In the genomic region with DNA sequence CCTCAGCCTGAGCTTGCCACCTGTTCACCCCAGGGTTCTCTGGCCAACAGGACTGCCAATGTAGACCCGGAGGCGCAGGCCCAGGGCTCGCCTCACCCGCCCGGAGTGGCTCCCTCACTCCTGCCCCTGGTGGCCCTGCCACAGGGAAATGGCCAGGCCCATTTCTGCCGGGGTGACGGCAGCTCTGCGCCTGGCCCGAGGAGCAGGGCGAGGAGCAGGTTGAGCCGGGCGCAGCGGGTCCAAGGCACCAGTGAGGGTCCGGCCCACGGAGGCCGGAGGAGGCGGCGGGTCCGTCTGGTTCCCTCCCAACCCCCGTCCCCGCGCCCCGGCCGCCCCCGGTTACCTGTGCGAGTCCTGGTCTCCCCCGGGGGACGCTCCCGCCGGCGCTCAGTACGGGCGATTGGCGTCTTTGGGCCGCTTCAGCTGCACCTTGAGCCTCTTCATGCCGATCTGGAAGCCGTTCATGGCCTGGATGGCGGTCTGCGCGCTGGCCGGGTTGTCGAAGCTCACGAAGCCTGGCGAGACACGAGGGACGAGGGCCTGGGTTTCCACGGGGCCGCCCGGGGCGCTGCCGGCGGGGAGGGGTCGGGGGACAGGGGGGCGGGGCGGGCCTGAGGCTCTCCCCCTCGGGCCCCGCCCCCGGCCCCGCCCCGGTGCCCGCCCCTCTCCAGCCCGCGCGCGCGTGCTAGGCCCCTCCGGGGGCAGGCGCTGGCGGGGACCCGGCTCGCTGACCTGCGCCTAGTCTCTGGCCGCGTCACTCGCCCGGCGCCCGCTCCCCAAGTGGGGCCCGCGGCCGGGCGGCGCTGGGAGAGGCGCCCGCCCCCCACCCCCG, we compare ENCODE assay signal across 9 cellular contexts.
DNase-seq lines count a peak whose midpoint lies in the region; ATAC-seq, FAIRE-seq and TF ChIP-seq lines count a peak whose summit lies in the region.
"Had no signal": no experiment of that assay in that cellular context is flagged by ENCODE, and none has a peak within 500 bp of the region (broad histone marks: within the 10 kb centered on the region; RNA-seq: fewer than 3 reads in every experiment).

No MANE protein-coding gene starts in this region.

- ATAC-seq in T-cell (replicated peaks in 1 of 4) = no peak

- H3K27me3 Mint-ChIP-seq in chondrocyte (ENCODE audit: low read depth) (peaks cover 49% of the 10 kb centered on the region), T-cell (peaks cover 54 to 68% of the 10 kb centered on the region in 2 donors)

- no peaks in the 10 kb centered on the region for H3K79me2 ChIP-seq in neural cell (replicated peaks; ENCODE audit: insufficient read depth, low read length)

- peaks cover 10% of the 10 kb centered on the region for H3K4me1 Mint-ChIP-seq in chondrocyte (ENCODE audit: low read depth)
- H3K4me1 Mint-ChIP-seq in T-cell = peaks cover 6 to 11% (median 11%) of the 10 kb centered on the region in 3 donors

- no peaks in the 10 kb centered on the region for H3F3A ChIP-seq in neural cell (ENCODE audit: insufficient read depth, low read length, poor library complexity, severe bottlenecking)

- H3K4me3 Mint-ChIP-seq in chondrocyte (ENCODE audit: unreplicated experiment) = peak overlapping the region; percentile 67
- peak overlapping the region in 1 of 3 donors; percentile 58 for H3K4me3 Mint-ChIP-seq in T-cell

- H4K20me1 ChIP-seq in neural cell (ENCODE audit: insufficient read depth) = no peaks in the 10 kb centered on the region

- peaks cover 6% of the 10 kb centered on the region for H3K27me3 ChIP-seq in neural cell (ENCODE audit: insufficient read depth, low read depth, low read length)

- no peak for TF ChIP-seq EP300 in neural cell (conservative IDR thresholded peaks at IDR 0.05; ENCODE audit: poor library complexity, severe bottlenecking)

- POLR2A ChIA-PET in T-cell (lab: Charles Lee) = no interaction called here

- CTCF ChIA-PET in T-cell (lab: Charles Lee) = no interaction called here

- no peak overlapping the region for H3K4me2 ChIP-seq in neural cell (ENCODE audit: low read length)

- H3K36me3 Mint-ChIP-seq in chondrocyte (ENCODE audit: low read depth) = no peaks in the 10 kb centered on the region
- no peaks in the 10 kb centered on the region for H3K36me3 Mint-ChIP-seq in T-cell

- no peak for FAIRE-seq in HTR-8/SVneo (lab: Jason Lieb, UNC)
- FAIRE-seq: GM18507 had no signal

- H3K9ac ChIP-seq in neural cell (ENCODE audit: low read length) = no peak overlapping the region

- DNase-seq in HTR-8/SVneo (ENCODE audit: insufficient read length, low spot score) (peak; percentile 14), chondrocyte (ENCODE audit: low spot score) (no peak), SHP77 (lab: John Stamatoyannopoulos, UW) (no peak), GF-D8 (lab: John Stamatoyannopoulos, UW) (no peak), T-cell (no peak), NCI-H2227 treated with DMSO at 0.1 percent for 48 hours (lab: John Stamatoyannopoulos, UW) (no peak)

- TF ChIP-seq RAD21 in neural cell (conservative IDR thresholded peaks at IDR 0.05) = no peak

- no peak overlapping the region for H2AFZ ChIP-seq in neural cell (ENCODE audit: low read depth, low read length)

- peak overlapping the region; percentile 28; the same call in 1 of the 2 replicates for H3K27ac ChIP-seq in C4-2B
- no peak overlapping the region for H3K27ac ChIP-seq in neural cell (ENCODE audit: low read length)

- no peaks in the 10 kb centered on the region for H3K36me3 ChIP-seq in neural cell (ENCODE audit: insufficient read depth, low read length)

- H3K27ac Mint-ChIP-seq in chondrocyte (ENCODE audit: unreplicated experiment) = no peak overlapping the region
- H3K27ac Mint-ChIP-seq in T-cell = no peak overlapping the region

- H3K4me3 ChIP-seq in neural cell (ENCODE audit: low read length) = peak overlapping the region; percentile 50

- H3K9me3 ChIP-seq in neural cell (ENCODE audit: low read length) = no peaks in the 10 kb centered on the region

- H3K9me3 Mint-ChIP-seq in chondrocyte (ENCODE audit: low read depth) (no peaks in the 10 kb centered on the region), T-cell (no peaks in the 10 kb centered on the region)

- no peaks in the 10 kb centered on the region for H3K9me2 ChIP-seq in neural cell (ENCODE audit: insufficient read depth, low read length)

- TF ChIP-seq CTCF in C4-2B (conservative IDR thresholded peaks at IDR 0.05) (no peak; the same call in 1 of the 2 replicates), chondrocyte (IDR thresholded peaks at IDR 0.05) (peak; percentile 27), neural cell (IDR thresholded peaks at IDR 0.05; ENCODE audit: poor library complexity, severe bottlenecking) (no peak)

TF ChIP-seq in neural cell, 6 proteins besides CTCF, POLR2A, EP300 and RAD21:
- TF ChIP-seq SMC3 (conservative IDR thresholded peaks at IDR 0.05; ENCODE audit: poor library complexity) (no peak), EZH2 (IDR thresholded peaks at IDR 0.05; ENCODE audit: borderline replicate concordance, insufficient read depth, low read length, poor library complexity, severe bottlenecking) (no peak)
